In the genomic region with DNA sequence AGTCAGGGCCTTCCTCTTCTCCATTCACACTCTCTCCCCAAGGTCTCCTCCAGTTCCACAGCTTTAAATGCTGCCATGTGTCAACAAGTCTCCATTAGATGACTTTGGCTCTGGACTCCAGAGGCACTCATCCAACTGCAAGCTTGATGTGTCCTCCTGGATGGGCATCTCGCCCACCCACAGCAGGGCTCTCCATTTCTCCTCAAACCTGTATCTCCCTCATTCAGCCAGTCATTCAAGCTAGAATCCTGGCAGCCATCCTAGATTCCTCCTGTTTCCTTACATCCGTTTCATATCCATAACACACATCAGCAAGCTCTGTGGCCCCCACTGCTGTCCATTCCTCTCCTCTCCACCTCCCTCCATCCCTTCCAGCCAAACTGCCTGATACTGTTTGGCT, we compare ENCODE assay signal across 1 cellular context.
TF ChIP-seq lines count a peak whose summit lies in the region.

No MANE protein-coding gene starts in this region.

TF ChIP-seq in HepG2, 621 proteins besides CTCF, POLR2A, EP300 and RAD21 (continued from another document):
- TF ChIP-seq, protein P1, sequence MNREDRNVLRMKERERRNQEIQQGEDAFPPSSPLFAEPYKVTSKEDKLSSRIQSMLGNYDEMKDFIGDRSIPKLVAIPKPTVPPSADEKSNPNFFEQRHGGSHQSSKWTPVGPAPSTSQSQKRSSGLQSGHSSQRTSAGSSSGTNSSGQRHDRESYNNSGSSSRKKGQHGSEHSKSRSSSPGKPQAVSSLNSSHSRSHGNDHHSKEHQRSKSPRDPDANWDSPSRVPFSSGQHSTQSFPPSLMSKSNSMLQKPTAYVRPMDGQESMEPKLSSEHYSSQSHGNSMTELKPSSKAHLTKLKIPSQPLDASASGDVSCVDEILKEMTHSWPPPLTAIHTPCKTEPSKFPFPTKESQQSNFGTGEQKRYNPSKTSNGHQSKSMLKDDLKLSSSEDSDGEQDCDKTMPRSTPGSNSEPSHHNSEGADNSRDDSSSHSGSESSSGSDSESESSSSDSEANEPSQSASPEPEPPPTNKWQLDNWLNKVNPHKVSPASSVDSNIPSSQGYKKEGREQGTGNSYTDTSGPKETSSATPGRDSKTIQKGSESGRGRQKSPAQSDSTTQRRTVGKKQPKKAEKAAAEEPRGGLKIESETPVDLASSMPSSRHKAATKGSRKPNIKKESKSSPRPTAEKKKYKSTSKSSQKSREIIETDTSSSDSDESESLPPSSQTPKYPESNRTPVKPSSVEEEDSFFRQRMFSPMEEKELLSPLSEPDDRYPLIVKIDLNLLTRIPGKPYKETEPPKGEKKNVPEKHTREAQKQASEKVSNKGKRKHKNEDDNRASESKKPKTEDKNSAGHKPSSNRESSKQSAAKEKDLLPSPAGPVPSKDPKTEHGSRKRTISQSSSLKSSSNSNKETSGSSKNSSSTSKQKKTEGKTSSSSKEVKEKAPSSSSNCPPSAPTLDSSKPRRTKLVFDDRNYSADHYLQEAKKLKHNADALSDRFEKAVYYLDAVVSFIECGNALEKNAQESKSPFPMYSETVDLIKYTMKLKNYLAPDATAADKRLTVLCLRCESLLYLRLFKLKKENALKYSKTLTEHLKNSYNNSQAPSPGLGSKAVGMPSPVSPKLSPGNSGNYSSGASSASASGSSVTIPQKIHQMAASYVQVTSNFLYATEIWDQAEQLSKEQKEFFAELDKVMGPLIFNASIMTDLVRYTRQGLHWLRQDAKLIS (CRISPR knock-in tag; IDR thresholded peaks at IDR 0.05) = no peak
- TF ChIP-seq ZFP36 (IDR thresholded peaks at IDR 0.05; ENCODE audit: borderline replicate concordance, low read depth, low read length, partially characterized antibody) = no peak
- no peak for TF ChIP-seq ZFYVE20 (CRISPR knock-in tag; IDR thresholded peaks at IDR 0.05; ENCODE audit: borderline replicate concordance, low read depth)
- TF ChIP-seq, protein P2, sequence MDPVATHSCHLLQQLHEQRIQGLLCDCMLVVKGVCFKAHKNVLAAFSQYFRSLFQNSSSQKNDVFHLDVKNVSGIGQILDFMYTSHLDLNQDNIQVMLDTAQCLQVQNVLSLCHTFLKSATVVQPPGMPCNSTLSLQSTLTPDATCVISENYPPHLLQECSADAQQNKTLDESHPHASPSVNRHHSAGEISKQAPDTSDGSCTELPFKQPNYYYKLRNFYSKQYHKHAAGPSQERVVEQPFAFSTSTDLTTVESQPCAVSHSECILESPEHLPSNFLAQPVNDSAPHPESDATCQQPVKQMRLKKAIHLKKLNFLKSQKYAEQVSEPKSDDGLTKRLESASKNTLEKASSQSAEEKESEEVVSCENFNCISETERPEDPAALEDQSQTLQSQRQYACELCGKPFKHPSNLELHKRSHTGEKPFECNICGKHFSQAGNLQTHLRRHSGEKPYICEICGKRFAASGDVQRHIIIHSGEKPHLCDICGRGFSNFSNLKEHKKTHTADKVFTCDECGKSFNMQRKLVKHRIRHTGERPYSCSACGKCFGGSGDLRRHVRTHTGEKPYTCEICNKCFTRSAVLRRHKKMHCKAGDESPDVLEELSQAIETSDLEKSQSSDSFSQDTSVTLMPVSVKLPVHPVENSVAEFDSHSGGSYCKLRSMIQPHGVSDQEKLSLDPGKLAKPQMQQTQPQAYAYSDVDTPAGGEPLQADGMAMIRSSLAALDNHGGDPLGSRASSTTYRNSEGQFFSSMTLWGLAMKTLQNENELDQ (CRISPR knock-in tag; IDR thresholded peaks at IDR 0.05; ENCODE audit: borderline replicate concordance) = no peak
- no peak for TF ChIP-seq ELF3 (CRISPR knock-in tag; IDR thresholded peaks at IDR 0.05)
- no peak for TF ChIP-seq JUN (CRISPR knock-in tag; IDR thresholded peaks at IDR 0.05)
